Comparison of ENCODE assay signal across 8 cellular contexts in the genomic region with DNA sequence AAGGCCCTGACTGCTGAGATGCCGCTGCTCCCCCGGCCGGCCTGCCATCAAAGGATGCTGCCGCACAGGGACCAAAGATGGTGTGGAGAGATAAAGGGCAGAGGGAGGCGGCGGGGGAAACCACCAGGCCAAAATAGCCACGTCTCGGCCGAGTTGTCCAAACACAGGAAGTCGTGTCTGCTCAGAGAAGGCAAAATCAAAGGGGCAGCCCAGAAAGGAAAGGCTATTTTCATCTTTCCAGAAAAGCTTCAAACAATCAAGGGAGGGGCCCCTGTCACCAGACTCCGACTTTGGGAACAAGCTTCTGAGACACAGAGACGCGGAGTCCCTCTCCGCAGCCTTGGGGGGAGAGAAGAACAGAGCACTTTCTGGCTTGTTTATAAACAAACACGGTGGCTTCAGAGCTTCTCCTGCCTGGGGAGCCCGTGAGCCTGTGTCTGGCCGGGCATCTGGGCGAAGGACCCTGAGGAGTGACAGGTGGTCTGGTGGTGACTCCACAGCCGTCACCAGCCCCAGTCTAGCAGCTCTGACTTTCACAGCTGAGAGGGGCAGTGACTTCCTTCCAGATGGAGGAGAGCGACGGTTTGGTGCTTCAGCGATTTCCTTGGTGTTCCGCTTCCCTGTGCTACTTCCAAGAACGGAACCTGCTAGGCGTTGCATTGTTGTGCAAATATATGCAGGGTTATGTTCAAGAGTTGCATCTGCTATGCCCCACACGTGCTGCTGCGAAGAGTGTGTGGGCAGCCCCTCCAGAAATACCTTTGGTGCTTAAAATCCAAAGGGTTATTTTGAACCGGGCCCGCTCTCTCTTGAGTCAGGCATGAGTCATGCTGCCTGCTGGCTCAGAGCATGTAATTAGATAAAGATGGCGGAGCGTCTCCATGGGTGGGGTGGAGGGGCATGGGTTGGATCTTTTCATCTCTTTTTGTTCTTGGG. TPM values are rescaled to one million over a fixed set of nuclear protein-coding genes. Genes with fewer than 3 reads are reported as not detected.
DNase-seq lines count a peak whose midpoint lies in the region; ATAC-seq and TF ChIP-seq lines count a peak whose summit lies in the region.

No MANE protein-coding gene starts in this region.

- BruUV-seq in MCF 10A (replicated peaks; lab: Mats Ljungman, UMichigan) = no TSS peak

- in situ Hi-C loops in brain microvascular endothelial cell (cut with HindIII; ENCODE audit: low pct_ligation_motif_present, low sequenced_read_pairs) = no loop called here

- H3K27ac ChIP-seq in breast epithelium (peak overlapping the region in 1 of 2 donors; percentile 63), brain microvascular endothelial cell (no peak overlapping the region), left lung (peak overlapping the region; percentile 29 to 78)

- intact Hi-C loops in MCF 10A (cut with micrococcal nuclease) (no loop called here), breast epithelium (cut with DNase I; ENCODE audit: low total_unique reads) (no loop called here), left lung (cut with DNase I) (no loop called here)

- peaks cover 5% of the 10 kb centered on the region for H3K4me1 Mint-ChIP-seq in MCF 10A (ENCODE audit: insufficient read depth, unreplicated experiment)
- peaks cover 17% of the 10 kb centered on the region for H3K4me1 Mint-ChIP-seq in stimulated activated effector memory CD8-positive, alpha-beta T cell treated with anti-CD3 and anti-CD28 coated beads, Interleukin-12 subunit alpha, Interleukin-12 subunit beta, amount 100 ng/mL, for 72 hours

- H3K27me3 Mint-ChIP-seq in MCF 10A (ENCODE audit: insufficient read depth, unreplicated experiment) = peaks cover 21% of the 10 kb centered on the region

- no peak overlapping the region for H3K27ac Mint-ChIP-seq in MCF 10A (ENCODE audit: low read depth, unreplicated experiment)
- no peak overlapping the region for H3K27ac Mint-ChIP-seq in stimulated activated effector memory CD8-positive, alpha-beta T cell treated with anti-CD3 and anti-CD28 coated beads, Interleukin-12 subunit alpha, Interleukin-12 subunit beta, amount 100 ng/mL, for 72 hours

- H3K4me3 Mint-ChIP-seq in MCF 10A (ENCODE audit: unreplicated experiment) = no peak overlapping the region
- H3K4me3 Mint-ChIP-seq in stimulated activated effector memory CD8-positive, alpha-beta T cell treated with anti-CD3 and anti-CD28 coated beads, Interleukin-12 subunit alpha, Interleukin-12 subunit beta, amount 100 ng/mL, for 72 hours = peak overlapping the region; percentile 42

- peak; percentile 71 for ATAC-seq in left lung
- ATAC-seq in stimulated activated effector memory CD8-positive, alpha-beta T cell treated with anti-CD3 and anti-CD28 coated beads, Interleukin-12 subunit alpha, Interleukin-12 subunit beta, amount 100 ng/mL, for 72 hours = peak; percentile 47

- POLR2A ChIA-PET in MCF 10A (lab: Yijun Ruan, JAX) = no interaction called here

- no peaks in the 10 kb centered on the region for H3K9me3 Mint-ChIP-seq in MCF 10A (ENCODE audit: unreplicated experiment)
- H3K9me3 Mint-ChIP-seq in stimulated activated effector memory CD8-positive, alpha-beta T cell treated with anti-CD3 and anti-CD28 coated beads, Interleukin-12 subunit alpha, Interleukin-12 subunit beta, amount 100 ng/mL, for 72 hours = no peaks in the 10 kb centered on the region

- H3K4me3 ChIP-seq in breast epithelium (peak overlapping the region in 1 of 3 donors; percentile 25), brain microvascular endothelial cell (ENCODE audit: low read depth, low read length) (no peak overlapping the region), left lung (no peak overlapping the region)

- H3K9me3 ChIP-seq in breast epithelium = no peaks in the 10 kb centered on the region
- H3K9me3 ChIP-seq in left lung = no peaks in the 10 kb centered on the region

- DNase-seq in MCF 10A (ENCODE audit: unreplicated experiment) (peak; percentile 45), breast epithelium (ENCODE audit: low spot score in 2 of 2) (no peak), MV-4-11 (lab: John Stamatoyannopoulos, UW) (peak; percentile 93), brain microvascular endothelial cell (peak; percentile 79), left lung (peak in 1 of 2 donors; percentile 54), SHP77 treated with DMSO at 0.1 percent for 48 hours (lab: John Stamatoyannopoulos, UW) (no peak), NCI-H1092 (lab: John Stamatoyannopoulos, UW) (no peak)
- no peak for DNase-seq in stimulated activated effector memory CD8-positive, alpha-beta T cell treated with anti-CD3 and anti-CD28 coated beads, Interleukin-12 subunit alpha, Interleukin-12 subunit beta, amount 100 ng/mL, for 72 hours (ENCODE audit: low spot score in 2 of 2)

- H3K4me1 ChIP-seq in breast epithelium (peaks cover 7 to 16% of the 10 kb centered on the region in 2 donors), left lung (peaks cover 31 to 41% of the 10 kb centered on the region in 2 donors)

- TF ChIP-seq CTCF in MCF 10A (IDR thresholded peaks at IDR 0.05; ENCODE audit: unreplicated experiment) (no peak), breast epithelium (IDR thresholded peaks at IDR 0.05) (no peak), brain microvascular endothelial cell (IDR thresholded peaks at IDR 0.05; ENCODE audit: low read depth, low read length, missing control alignments) (no peak), left lung (IDR thresholded peaks at IDR 0.05) (no peak)

- no peaks in the 10 kb centered on the region for H3K36me3 ChIP-seq in breast epithelium
- H3K36me3 ChIP-seq in brain microvascular endothelial cell (replicated peaks) = no peaks in the 10 kb centered on the region
- H3K36me3 ChIP-seq in left lung = peaks cover 0 to 4% of the 10 kb centered on the region in 2 donors

- CTCF ChIA-PET in MCF 10A (lab: Yijun Ruan, JAX) = interaction anchor here (0.6 to 0.7 kb wide), 2 partner anchors 38 to 589 kb away, joined by 3 read pairs; no protein-coding TSS in a partner anchor

- no peak for TF ChIP-seq POLR2A in breast epithelium (IDR thresholded peaks at IDR 0.05)

- H3K27me3 ChIP-seq in breast epithelium (no peaks in the 10 kb centered on the region), brain microvascular endothelial cell (replicated peaks) (peaks cover 2% of the 10 kb centered on the region), left lung (no peaks in the 10 kb centered on the region)

- H3K36me3 Mint-ChIP-seq in MCF 10A (ENCODE audit: insufficient read depth, unreplicated experiment) = no peaks in the 10 kb centered on the region
- H3K36me3 Mint-ChIP-seq in stimulated activated effector memory CD8-positive, alpha-beta T cell treated with anti-CD3 and anti-CD28 coated beads, Interleukin-12 subunit alpha, Interleukin-12 subunit beta, amount 100 ng/mL, for 72 hours = no peaks in the 10 kb centered on the region

RNA-seq across cellular contexts. Expression of a gene that starts 24.0 kb away (rescaled TPM):
- total RNA-seq in MCF 10A (2022) (not detected in 2 replicates), breast epithelium (under 1 TPM; 0.33 to 0.80 (median 0.44) TPM), left lung (10 to 100 TPM; 17.3 to 18.5 TPM)

RNA-seq across cellular contexts. Expression of a gene that starts 33.7 kb away (rescaled TPM):
- not detected in 2 replicates for total RNA-seq in MCF 10A (2022)
- not detected for total RNA-seq in breast epithelium
- total RNA-seq in left lung = not detected

RNA-seq across cellular contexts. Expression of a gene that starts 50.7 kb away (rescaled TPM):
- total RNA-seq in MCF 10A (2022) (not detected in 2 replicates), breast epithelium (not detected), left lung (under 1 TPM in 1 of 2 donors, not detected in 1; 0.23 TPM)

Comparison
In these comparisons a context has a peak if more than half of its experiments do, and no peak if none do; other contexts are left out.
1. DNase-seq: peak in MCF 10A (single experiment), MV-4-11 (single experiment) and brain microvascular endothelial cell (single experiment); none in breast epithelium (0 of 2), stimulated activated effector memory CD8-positive, alpha-beta T cell treated with anti-CD3 and anti-CD28 coated beads, Interleukin-12 subunit alpha, Interleukin-12 subunit beta, amount 100 ng/mL, for 72 hours (0 of 2), SHP77 treated with DMSO at 0.1 percent for 48 hours (single experiment) and NCI-H1092 (single experiment).
2. RNA of a gene that starts 24.0 kb away (total RNA-seq): 17.3 to 18.5 TPM in left lung; 0.33 to 0.80 TPM in breast epithelium and not detected in MCF 10A; every median in the first group is over 10 times any median in the second.